Comparison of ENCODE assay signal across 11 cellular contexts in genomic region chrX:27619975-27620374, GRCh38. TPM values are rescaled to one million over a fixed set of nuclear protein-coding genes. Genes with fewer than 3 reads are reported as not detected.
DNase-seq lines count a peak whose midpoint lies in the region; ATAC-seq, FAIRE-seq and TF ChIP-seq lines count a peak whose summit lies in the region.
"Had no signal": no experiment of that assay in that cellular context is flagged by ENCODE, and none has a peak within 500 bp of the region (broad histone marks: within the 10 kb centered on the region; RNA-seq: fewer than 3 reads in every experiment).

No MANE protein-coding gene starts in this region.

- WGBS in thyroid gland, 2 donors: 25 to 50% methylated on average over 2 of the region's 2 CpGs

- DNase-seq in D341Med (ENCODE audit: low spot score) (peak; percentile 6), keratinocyte (ENCODE audit: low read depth, low spot score) (no peak), immature natural killer cell (no peak), thyroid gland (no peak), right atrium auricular region (ENCODE audit: low spot score) (no peak)
- no peak for DNase-seq in T-helper 2 cell treated with Interferon-gamma antibody and Interleukin-4, amounts not matched to agents 5 μg/mL and 100 μg/mL, for 36 hours (ENCODE audit: low spot score)
- DNase-seq: GF-D8 had no signal

- H2AFZ ChIP-seq in keratinocyte (ENCODE audit: control insufficient read depth, low read length): no peak overlapping the region

- H3K4me1 Mint-ChIP-seq in immature natural killer cell: no peaks in the 10 kb centered on the region
- no peaks in the 10 kb centered on the region for H3K4me1 Mint-ChIP-seq in T-helper 2 cell treated with Interferon-gamma antibody and Interleukin-4, amounts not matched to agents 5 μg/mL and 100 μg/mL, for 36 hours (ENCODE audit: low read depth)

- H3K27me3 ChIP-seq in keratinocyte (ENCODE audit: control insufficient read depth, extremely low read depth, insufficient read depth, low read length) (no peaks in the 10 kb centered on the region), thyroid gland (no peaks in the 10 kb centered on the region), right atrium auricular region (no peaks in the 10 kb centered on the region)

- no peak overlapping the region for H3K27ac Mint-ChIP-seq in immature natural killer cell
- no peak overlapping the region for H3K27ac Mint-ChIP-seq in T-helper 2 cell treated with Interferon-gamma antibody and Interleukin-4, amounts not matched to agents 5 μg/mL and 100 μg/mL, for 36 hours

- FAIRE-seq in TTC549 (lab: Jason Lieb, UNC) (peak; percentile 73), keratinocyte (lab: Jason Lieb, UNC) (no peak)

- intact Hi-C loops in thyroid gland (cut with DNase I): no loop called here

- TF ChIP-seq CTCF in keratinocyte (optimal IDR thresholded peaks at IDR 0.05 in 1 of 3, IDR thresholded peaks at IDR 0.05 in 1 of 3, conservative IDR thresholded peaks at IDR 0.05 in 1 of 3; ENCODE audit: extremely low read depth in 1 of 3, insufficient read depth in 2 of 3, low read length in 3 of 3): peak in 2 of 3 experiments; percentile 42 to 45
- no peak for TF ChIP-seq CTCF in thyroid gland (IDR thresholded peaks at IDR 0.05)
- peak in 1 of 2 donors; percentile 26 for TF ChIP-seq CTCF in right atrium auricular region (IDR thresholded peaks at IDR 0.05)

- no peaks in the 10 kb centered on the region for H3K4me1 ChIP-seq in keratinocyte (ENCODE audit: control insufficient read depth, extremely low read depth, insufficient read depth, low read length)
- H3K4me1 ChIP-seq in thyroid gland: no peaks in the 10 kb centered on the region
- no peaks in the 10 kb centered on the region for H3K4me1 ChIP-seq in right atrium auricular region

- no peaks in the 10 kb centered on the region for H3K9me3 ChIP-seq in keratinocyte (ENCODE audit: control insufficient read depth, low read depth, low read length)
- H3K9me3 ChIP-seq in thyroid gland: no peaks in the 10 kb centered on the region
- no peaks in the 10 kb centered on the region for H3K9me3 ChIP-seq in right atrium auricular region
- H3K9me3 ChIP-seq: thoracic aorta had no signal

- H3K4me3 ChIP-seq in keratinocyte (ENCODE audit: control insufficient read depth in 2 of 3, extremely low read depth in 1 of 3, insufficient read depth in 2 of 3, low read depth in 1 of 3, low read length in 3 of 3) (no peak overlapping the region), thyroid gland (replicated peaks in 1 of 3) (no peak overlapping the region), right atrium auricular region (no peak overlapping the region)
- H3K4me3 ChIP-seq: thoracic aorta had no signal

- ATAC-seq in HG03342 (IDR thresholded peaks at IDR 0.05; ENCODE audit: unreplicated experiment): peak; percentile 63

- no peak for TF ChIP-seq POLR2A in thyroid gland (IDR thresholded peaks at IDR 0.05)

- H3K36me3 ChIP-seq in keratinocyte (ENCODE audit: control insufficient read depth in 2 of 2, extremely low read depth in 1 of 2, insufficient read depth in 2 of 2, low read length in 2 of 2) (no peaks in the 10 kb centered on the region), thyroid gland (no peaks in the 10 kb centered on the region), right atrium auricular region (no peaks in the 10 kb centered on the region)
- H3K36me3 ChIP-seq: thoracic aorta had no signal

- dilution Hi-C loops in keratinocyte (cut with MboI; ENCODE audit: extremely low pct_ligation_motif_present, low sequenced_read_pairs): no loop called here

- no peaks in the 10 kb centered on the region for H3K79me2 ChIP-seq in keratinocyte (ENCODE audit: control insufficient read depth, insufficient read depth, low read length)

- H3K27me3 Mint-ChIP-seq in immature natural killer cell (ENCODE audit: low read depth in 3 of 3): no peaks in the 10 kb centered on the region
- no peaks in the 10 kb centered on the region for H3K27me3 Mint-ChIP-seq in T-helper 2 cell treated with Interferon-gamma antibody and Interleukin-4, amounts not matched to agents 5 μg/mL and 100 μg/mL, for 36 hours (ENCODE audit: low read depth)

- H3K27ac ChIP-seq in keratinocyte (ENCODE audit: control insufficient read depth, insufficient read depth, low read length): no peak overlapping the region
- no peak overlapping the region for H3K27ac ChIP-seq in thyroid gland
- no peak overlapping the region for H3K27ac ChIP-seq in right atrium auricular region
- H3K27ac ChIP-seq: thoracic aorta had no signal

- no peaks in the 10 kb centered on the region for H3K36me3 Mint-ChIP-seq in immature natural killer cell
- H3K36me3 Mint-ChIP-seq in T-helper 2 cell treated with Interferon-gamma antibody and Interleukin-4, amounts not matched to agents 5 μg/mL and 100 μg/mL, for 36 hours (ENCODE audit: low read depth): no peaks in the 10 kb centered on the region

- H3K4me3 Mint-ChIP-seq in immature natural killer cell: no peak overlapping the region
- H3K4me3 Mint-ChIP-seq in T-helper 2 cell treated with Interferon-gamma antibody and Interleukin-4, amounts not matched to agents 5 μg/mL and 100 μg/mL, for 36 hours: no peak overlapping the region

- no peak overlapping the region for H3K4me2 ChIP-seq in keratinocyte (ENCODE audit: control insufficient read depth, extremely low read depth, insufficient read depth, low read depth, low read length)

- H4K20me1 ChIP-seq in keratinocyte (ENCODE audit: control insufficient read depth, extremely low read depth, insufficient read depth, low read length): no peaks in the 10 kb centered on the region

- H3K9me3 Mint-ChIP-seq in immature natural killer cell: peaks cover 0 to 11% (median 4%) of the 10 kb centered on the region in 6 donors
- no peaks in the 10 kb centered on the region for H3K9me3 Mint-ChIP-seq in T-helper 2 cell treated with Interferon-gamma antibody and Interleukin-4, amounts not matched to agents 5 μg/mL and 100 μg/mL, for 36 hours

- no peaks in the 10 kb centered on the region for H3K9me1 ChIP-seq in keratinocyte (ENCODE audit: control insufficient read depth, extremely low read depth, insufficient read depth, low read length)

- no peak overlapping the region for H3K9ac ChIP-seq in keratinocyte (ENCODE audit: control insufficient read depth, extremely low read depth, insufficient read depth, low read length)

RNA-seq across cellular contexts. Expression of gene DCAF8L2, which starts 29.8 kb away (rescaled TPM):
- polyA plus RNA-seq in keratinocyte: not detected in 3 replicates
- polyA plus RNA-seq in keratinocyte (2011; ENCODE audit: low read depth): not detected
- polyA plus RNA-seq in keratinocyte (2011; cell fraction: cytosol; rRNA removed): not detected in 2 replicates
- polyA plus RNA-seq in keratinocyte (2011; cell fraction: nucleus; rRNA removed): not detected in 2 replicates
- not detected in 2 replicates for polyA plus RNA-seq in keratinocyte (2012; ENCODE audit: low replicate concordance)
- not detected in 3 replicates for polyA minus RNA-seq in keratinocyte
- not detected for polyA minus RNA-seq in keratinocyte (2011; cell fraction: cytosol; rRNA and poly(A)+ RNA removed)
- polyA minus RNA-seq in keratinocyte (2011; cell fraction: nucleus; rRNA and poly(A)+ RNA removed): not detected in 2 replicates
- not detected for polyA plus RNA-seq in immature natural killer cell
- under 1 TPM in 2 of 4 donors, not detected in 2; 0.11 to 0.67 TPM for total RNA-seq in thyroid gland
- total RNA-seq in right atrium auricular region: not detected
- total RNA-seq: activated CD8-positive, alpha-beta memory T cell treated with anti-CD3 and anti-CD28 coated beads for 36 hours; thoracic aorta had no signal

Comparison
In these comparisons a context has a peak if more than half of its experiments do, and no peak if none do; other contexts are left out.
1. CTCF ChIP-seq: peak in keratinocyte (2 of 3); none in thyroid gland (0 of 6).